1 cellular context compared by ENCODE assay signal in the genomic region with DNA sequence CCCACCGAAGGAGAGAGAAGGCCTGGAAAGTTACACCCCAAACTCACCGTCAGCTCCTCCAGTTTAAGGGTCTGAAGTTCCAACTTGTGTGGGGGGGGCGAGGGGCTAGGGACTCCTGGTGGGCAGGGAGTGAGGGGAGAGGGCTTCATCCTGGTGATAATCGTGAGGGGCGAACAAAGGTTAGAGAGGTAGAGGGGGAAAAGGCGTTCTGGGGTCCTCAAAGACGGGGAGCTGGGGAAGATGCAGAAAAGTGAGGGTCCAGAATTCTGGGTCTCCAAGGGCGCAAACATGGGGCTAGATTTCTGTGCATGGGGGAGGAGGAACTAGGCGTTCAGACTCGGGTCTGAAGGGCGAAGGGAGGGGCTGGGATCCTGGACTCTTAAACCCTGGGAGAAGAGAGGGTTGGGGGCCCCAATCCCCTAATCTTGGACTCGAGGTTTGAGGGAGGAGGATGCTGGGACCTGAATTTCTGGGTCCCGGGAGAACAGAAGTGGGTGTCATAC.
TF ChIP-seq lines count a peak whose summit lies in the region.

No MANE protein-coding gene starts in this region.

TF ChIP-seq in GM23338, 12 proteins besides CTCF, POLR2A, EP300 and RAD21 (continued from another document):
- TF ChIP-seq, protein P1, sequence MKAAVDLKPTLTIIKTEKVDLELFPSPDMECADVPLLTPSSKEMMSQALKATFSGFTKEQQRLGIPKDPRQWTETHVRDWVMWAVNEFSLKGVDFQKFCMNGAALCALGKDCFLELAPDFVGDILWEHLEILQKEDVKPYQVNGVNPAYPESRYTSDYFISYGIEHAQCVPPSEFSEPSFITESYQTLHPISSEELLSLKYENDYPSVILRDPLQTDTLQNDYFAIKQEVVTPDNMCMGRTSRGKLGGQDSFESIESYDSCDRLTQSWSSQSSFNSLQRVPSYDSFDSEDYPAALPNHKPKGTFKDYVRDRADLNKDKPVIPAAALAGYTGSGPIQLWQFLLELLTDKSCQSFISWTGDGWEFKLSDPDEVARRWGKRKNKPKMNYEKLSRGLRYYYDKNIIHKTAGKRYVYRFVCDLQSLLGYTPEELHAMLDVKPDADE (IDR thresholded peaks at IDR 0.05): no peak
